ENCODE assay signal across 18 cellular contexts in the genomic region with DNA sequence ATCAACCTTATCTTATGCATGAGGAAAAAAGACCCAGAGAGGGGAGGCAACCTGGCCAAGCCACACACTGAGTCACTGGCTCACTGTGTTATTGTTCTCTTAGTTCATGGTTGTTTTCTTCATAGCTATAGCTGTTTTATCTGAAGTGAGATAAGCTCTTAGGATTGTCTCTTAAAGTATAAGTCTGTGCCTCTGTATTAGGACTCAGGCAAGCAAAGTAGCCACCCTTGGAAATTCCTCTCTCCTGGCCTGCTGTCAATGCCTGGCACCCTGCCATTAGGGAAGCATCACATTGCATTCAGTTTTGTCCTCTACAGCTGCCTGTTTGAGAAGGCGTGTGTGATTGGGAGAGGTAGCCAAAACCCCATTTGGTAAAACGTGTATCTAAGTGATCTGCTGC.
DNase-seq lines count a peak whose midpoint lies in the region; ATAC-seq and TF ChIP-seq lines count a peak whose summit lies in the region.
"Had no signal": no experiment of that assay in that cellular context is flagged by ENCODE, and none has a peak within 500 bp of the region (broad histone marks: within the 10 kb centered on the region; RNA-seq: fewer than 3 reads in every experiment).

No MANE protein-coding gene starts in this region.

- TF ChIP-seq CTCF in fibroblast of the aortic adventitia (IDR thresholded peaks at IDR 0.05; ENCODE audit: insufficient read depth, low read length), result no peak
- TF ChIP-seq CTCF in CD8-positive, alpha-beta T cell (IDR thresholded peaks at IDR 0.05), result no peak

- H3K27ac ChIP-seq in CD8-positive, alpha-beta T cell (ENCODE audit: low read depth, low read length), result no peak overlapping the region
- H3K27ac ChIP-seq: KMS-11, neural progenitor cell, psoas muscle, suprapubic skin had no signal

- POLR2A ChIA-PET in CD8-positive, alpha-beta T cell (lab: Charles Lee), result no interaction called here

- H3K4me1 Mint-ChIP-seq in CD8-positive, alpha-beta T cell (ENCODE audit: low read depth), result no peaks in the 10 kb centered on the region

- peaks cover 5% of the 10 kb centered on the region for H3K27me3 Mint-ChIP-seq in CD8-positive, alpha-beta T cell (ENCODE audit: low read depth)

- no peak for ATAC-seq in GM19467 (IDR thresholded peaks at IDR 0.05; ENCODE audit: unreplicated experiment)
- no peak for ATAC-seq in CD8-positive, alpha-beta T cell
- ATAC-seq: psoas muscle had no signal

- no peaks in the 10 kb centered on the region for H3K9me3 Mint-ChIP-seq in CD8-positive, alpha-beta T cell

- H3K36me3 Mint-ChIP-seq in CD8-positive, alpha-beta T cell, result no peaks in the 10 kb centered on the region
- H3K36me3 Mint-ChIP-seq: neural progenitor cell had no signal

- no peaks in the 10 kb centered on the region for H3K4me1 ChIP-seq in CD8-positive, alpha-beta T cell (ENCODE audit: insufficient read depth, low read length)
- H3K4me1 ChIP-seq: psoas muscle, suprapubic skin had no signal

- DNase-seq in COLO668 (lab: John Stamatoyannopoulos, UW; ENCODE audit: unreplicated experiment) (peak; percentile 18), LHCN-M2 (ENCODE audit: low read depth) (peak; percentile 2), NCI-H524 treated with DMSO at 0.1 percent for 48 hours (lab: John Stamatoyannopoulos, UW) (peak; percentile 17), fibroblast of the aortic adventitia (ENCODE audit: low read depth) (peak; percentile 19), RPMI8226 (no peak), epidermal melanocyte (ENCODE audit: insufficient read length, low spot score) (no peak)
- DNase-seq in CD8-positive, alpha-beta T cell, result no peak
- DNase-seq: activated gamma-delta T cell treated with Interleukin-2 at 50 U/mL for 16 hours, amniotic stem cell, COR-L47, NCI-H1092 treated with DMSO at 0.1 percent for 48 hours, NCI-H526 treated with DMSO at 0.1 percent for 48 hours, psoas muscle, SW 1271 had no signal

- H3K36me3 ChIP-seq in CD8-positive, alpha-beta T cell (ENCODE audit: insufficient read depth, low read length), result no peaks in the 10 kb centered on the region
- H3K36me3 ChIP-seq: neural progenitor cell, suprapubic skin had no signal

- H3K4me3 ChIP-seq in fibroblast of the aortic adventitia (ENCODE audit: low read depth, low read length), result no peak overlapping the region
- no peak overlapping the region for H3K4me3 ChIP-seq in CD8-positive, alpha-beta T cell (ENCODE audit: low read depth, low read length)
- H3K4me3 ChIP-seq: neural progenitor cell, psoas muscle, suprapubic skin had no signal

- H3K9me3 ChIP-seq in CD8-positive, alpha-beta T cell (ENCODE audit: low read length), result no peaks in the 10 kb centered on the region
- H3K9me3 ChIP-seq: psoas muscle, suprapubic skin had no signal

- no peak overlapping the region for H3K27ac Mint-ChIP-seq in CD8-positive, alpha-beta T cell
- H3K27ac Mint-ChIP-seq: neural progenitor cell had no signal

- intact Hi-C loops in CD8-positive, alpha-beta T cell (cut with DNase I, micrococcal nuclease), result no loop called here

- H3K27me3 ChIP-seq in CD8-positive, alpha-beta T cell (ENCODE audit: insufficient read depth, low read length), result no peaks in the 10 kb centered on the region
- H3K27me3 ChIP-seq: suprapubic skin had no signal

- CTCF ChIA-PET in CD8-positive, alpha-beta T cell (lab: Charles Lee), result no interaction called here

- H3K4me3 Mint-ChIP-seq in CD8-positive, alpha-beta T cell, result no peak overlapping the region
- H3K4me3 Mint-ChIP-seq: neural progenitor cell had no signal

Comparison
In these comparisons a context has a peak if more than half of its experiments do, and no peak if none do; other contexts are left out.
1. DNase-seq: peak in COLO668 (single experiment), LHCN-M2 (single experiment), NCI-H524 treated with DMSO at 0.1 percent for 48 hours (single experiment) and fibroblast of the aortic adventitia (single experiment); none in RPMI8226 (single experiment), epidermal melanocyte (single experiment) and CD8-positive, alpha-beta T cell (0 of 7).